ENCODE assay signal across 8 cellular contexts in the genomic region with DNA sequence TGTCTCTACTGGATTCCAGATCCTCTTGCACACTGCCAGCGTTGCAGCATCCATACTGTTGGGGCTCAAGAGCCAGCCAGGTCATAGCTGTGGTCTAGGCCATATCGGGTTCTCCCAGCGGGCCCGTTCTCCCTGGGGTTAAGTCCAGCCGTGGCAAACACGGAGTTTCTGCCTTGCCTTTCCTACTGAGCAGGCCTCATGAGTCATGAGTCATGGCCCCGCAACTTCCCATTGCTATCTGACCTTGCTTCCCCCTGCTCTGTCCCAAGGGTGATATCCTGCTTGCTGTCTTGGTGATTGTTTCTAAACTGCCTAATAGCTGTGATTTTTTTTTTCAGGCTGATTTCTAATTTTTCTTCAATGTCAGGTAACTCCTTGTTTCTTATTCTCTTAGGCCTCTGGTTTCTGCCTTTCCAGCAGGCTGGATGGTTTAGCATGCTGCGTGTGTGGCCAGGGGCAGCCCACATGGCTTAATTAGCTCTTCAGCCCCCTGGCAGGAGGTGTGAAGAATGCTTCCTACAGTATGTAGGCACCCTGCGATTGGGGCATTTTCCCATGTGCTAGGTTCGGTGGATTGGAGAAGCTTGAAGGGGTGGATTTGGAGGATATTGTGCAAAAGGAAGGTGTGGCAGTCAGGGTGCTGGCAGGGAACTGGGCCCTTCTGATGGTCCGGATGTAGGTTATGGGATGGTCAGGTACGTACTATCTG. TPM values are rescaled to one million over a fixed set of nuclear protein-coding genes. Genes with fewer than 3 reads are reported as not detected.
DNase-seq lines count a peak whose midpoint lies in the region; ATAC-seq and TF ChIP-seq lines count a peak whose summit lies in the region.
"Had no signal": no experiment of that assay in that cellular context is flagged by ENCODE, and none has a peak within 500 bp of the region (broad histone marks: within the 10 kb centered on the region; RNA-seq: fewer than 3 reads in every experiment).

No MANE protein-coding gene starts in this region.

- TF ChIP-seq POLR2A in upper lobe of left lung (IDR thresholded peaks at IDR 0.05) = peak in 1 of 4 donors; percentile 16

- DNase-seq in Kasumi-1 (lab: John Stamatoyannopoulos, UW) (peak; percentile 70 to 73), choroid plexus epithelial cell (ENCODE audit: low read depth) (peak; percentile 67), lung (ENCODE audit: low spot score) (peak; percentile 56), upper lobe of left lung (peak in 1 of 2 donors; percentile 85), mesenteric fat pad (ENCODE audit: low spot score) (no peak), GM19240 (ENCODE audit: insufficient read length, low spot score) (no peak)
- DNase-seq: naive B cell had no signal

- peak overlapping the region in 1 of 2 donors; percentile 82 for H3K27ac ChIP-seq in lung (ENCODE audit: low read depth in 1 of 2, low read length in 1 of 2)
- H3K27ac ChIP-seq in upper lobe of left lung = peak overlapping the region in 3 of 4 donors; percentile 59 to 71 (median 59)

- peak; percentile 82 for ATAC-seq in lung (ENCODE audit: insufficient read depth, low FRiP score)
- peak; percentile 77 to 86 for ATAC-seq in upper lobe of left lung (ENCODE audit: low FRiP score in 2 of 2)
- ATAC-seq in HG02885 (IDR thresholded peaks at IDR 0.05; ENCODE audit: poor library complexity, unreplicated experiment) = no peak

- H3K27me3 ChIP-seq in lung (ENCODE audit: control insufficient read depth, insufficient read depth) = no peaks in the 10 kb centered on the region
- H3K27me3 ChIP-seq in upper lobe of left lung = no peaks in the 10 kb centered on the region

- 35 to 55% methylated on average over 12 of the region's 12 CpGs for WGBS in lung, 2 donors
- WGBS in upper lobe of left lung, 2 donors = 55 to 64% methylated on average over 12 of the region's 12 CpGs

- no peak for TF ChIP-seq EP300 in upper lobe of left lung (IDR thresholded peaks at IDR 0.05)

- H3K9me3 ChIP-seq in lung (ENCODE audit: control insufficient read depth in 2 of 2, insufficient read depth in 1 of 2, low read length in 1 of 2) (peaks cover 0 to under 1% of the 10 kb centered on the region in 2 donors), upper lobe of left lung (no peaks in the 10 kb centered on the region)

- peaks cover 0 to 23% of the 10 kb centered on the region in 2 donors for H3K4me1 ChIP-seq in lung (ENCODE audit: control insufficient read depth in 2 of 2, insufficient read depth in 2 of 2, low read length in 2 of 2)
- peaks cover 28 to 49% (median 48%) of the 10 kb centered on the region in 4 donors for H3K4me1 ChIP-seq in upper lobe of left lung

- H3K36me3 ChIP-seq in lung (ENCODE audit: control insufficient read depth in 2 of 2, insufficient read depth in 2 of 2, low read length in 2 of 2) (peaks cover 0 to 2% of the 10 kb centered on the region in 2 donors), upper lobe of left lung (no peaks in the 10 kb centered on the region)

- H3K4me3 ChIP-seq in choroid plexus epithelial cell (ENCODE audit: low read depth, low read length) (no peak overlapping the region), lung (no peak overlapping the region), upper lobe of left lung (no peak overlapping the region)

- TF ChIP-seq CTCF in choroid plexus epithelial cell (conservative IDR thresholded peaks at IDR 0.05; ENCODE audit: low read depth, low read length) = no peak
- TF ChIP-seq CTCF in lung (IDR thresholded peaks at IDR 0.05; ENCODE audit: control extremely low read depth, extremely low read depth) = no peak
- TF ChIP-seq CTCF in upper lobe of left lung (IDR thresholded peaks at IDR 0.05) = no peak

RNA-seq across cellular contexts. Expression of a gene that starts 18.7 kb away (rescaled TPM):
- 100 to 1,000 TPM; 155 to 301 TPM for total RNA-seq in lung
- 10 to 100 TPM; 33.0 to 33.4 TPM for polyA plus RNA-seq in lung
- total RNA-seq in upper lobe of left lung = 100 to 1,000 TPM; 125 to 334 (median 213) TPM
- total RNA-seq in mesenteric fat pad = 38.3 TPM

Comparison
In these comparisons a context has a peak if more than half of its experiments do, and no peak if none do; other contexts are left out.
1. DNase-seq: peak in Kasumi-1 (2 of 2), choroid plexus epithelial cell (single experiment) and lung (single experiment); none in mesenteric fat pad (single experiment) and GM19240 (single experiment).